Comparison of ENCODE assay signal across 8 cellular contexts in genomic region chr12:12916135-12916956, GRCh38. TPM values are rescaled to one million over a fixed set of nuclear protein-coding genes. Genes with fewer than 3 reads are reported as not detected.
DNase-seq lines count a peak whose midpoint lies in the region; ATAC-seq and TF ChIP-seq lines count a peak whose summit lies in the region.

No MANE protein-coding gene starts in this region.

- peak overlapping the region in 4 of 10 donors; percentile 2 to 45 (median 22) for H3K4me3 Mint-ChIP-seq in naive thymus-derived CD8-positive, alpha-beta T cell
- H3K4me3 Mint-ChIP-seq in stimulated activated memory B cell treated with anti-CD40 and anti-IgM and Interleukin-4, amounts not matched to agents 10 μg/mL and 1 μg/mL and 100 μg/mL, for 72 hours, result no peak overlapping the region

- BruUV-seq in OCI-LY7 (replicated peaks; lab: Mats Ljungman, UMichigan), result no TSS peak

- no peaks in the 10 kb centered on the region for H3K9me3 Mint-ChIP-seq in naive thymus-derived CD8-positive, alpha-beta T cell
- H3K9me3 Mint-ChIP-seq in stimulated activated memory B cell treated with anti-CD40 and anti-IgM and Interleukin-4, amounts not matched to agents 10 μg/mL and 1 μg/mL and 100 μg/mL, for 72 hours, result no peaks in the 10 kb centered on the region

- H3K4me1 Mint-ChIP-seq in naive thymus-derived CD8-positive, alpha-beta T cell, result peaks cover 6 to 11% (median 8%) of the 10 kb centered on the region in 4 donors
- H3K4me1 Mint-ChIP-seq in stimulated activated memory B cell treated with anti-CD40 and anti-IgM and Interleukin-4, amounts not matched to agents 10 μg/mL and 1 μg/mL and 100 μg/mL, for 72 hours, result peaks cover 7% of the 10 kb centered on the region

- peak; percentile 90 for ATAC-seq in GM21381 (IDR thresholded peaks at IDR 0.05; ENCODE audit: unreplicated experiment)
- peak; percentile 99 to 100 for ATAC-seq in naive thymus-derived CD8-positive, alpha-beta T cell
- peak; percentile 92 for ATAC-seq in stimulated activated memory B cell treated with anti-CD40 and anti-IgM and Interleukin-4, amounts not matched to agents 10 μg/mL and 1 μg/mL and 100 μg/mL, for 72 hours

- intact Hi-C loops in OCI-LY7 (cut with micrococcal nuclease; ENCODE audit: unreplicated experiment) (loop anchor here (1.0 to 2.0 kb wide), 3 partner anchors 84 to 296 kb away; partner anchors contain the start of gene HEBP1), esophagus squamous epithelium (cut with DNase I) (loop anchor here (5.0 to 10.0 kb wide), 3 partner anchors 68 to 296 kb away; no protein-coding TSS in a partner anchor)

- H3K36me3 Mint-ChIP-seq in naive thymus-derived CD8-positive, alpha-beta T cell, result no peaks in the 10 kb centered on the region
- H3K36me3 Mint-ChIP-seq in stimulated activated memory B cell treated with anti-CD40 and anti-IgM and Interleukin-4, amounts not matched to agents 10 μg/mL and 1 μg/mL and 100 μg/mL, for 72 hours, result no peaks in the 10 kb centered on the region

- DNase-seq in COR-L47 (lab: John Stamatoyannopoulos, UW), result peak; percentile 31
- peak in 71 of 76 experiments; percentile 10 to 82 (median 56) for DNase-seq in HUDEP-2 (lab: John Stamatoyannopoulos, UW; ENCODE audit: unreplicated experiment in 76 of 76)
- DNase-seq in OCI-LY7 (ENCODE audit: low spot score), result peak; percentile 79
- peak; percentile 79 for DNase-seq in activated T-cell treated with anti-CD3 and anti-CD28 coated beads for 4 hours
- peak; percentile 18 for DNase-seq in esophagus squamous epithelium (lab: John Stamatoyannopoulos, UW)
- peak; percentile 65 to 91 (median 82) for DNase-seq in naive thymus-derived CD8-positive, alpha-beta T cell

- TF ChIP-seq CTCF in OCI-LY7 (conservative IDR thresholded peaks at IDR 0.05; ENCODE audit: low read length), result peak; percentile 96
- peak; percentile 86 to 99 (median 97) for TF ChIP-seq CTCF in esophagus squamous epithelium (IDR thresholded peaks at IDR 0.05)

- H3K79me2 ChIP-seq in OCI-LY7 (ENCODE audit: insufficient read depth, low read depth, low read length), result no peaks in the 10 kb centered on the region

- no peaks in the 10 kb centered on the region for H4K20me1 ChIP-seq in OCI-LY7 (ENCODE audit: insufficient read depth, low read length)

- H3K9me3 ChIP-seq in OCI-LY7 (ENCODE audit: low read length) (no peaks in the 10 kb centered on the region), esophagus squamous epithelium (no peaks in the 10 kb centered on the region)

- H3K27me3 ChIP-seq in esophagus squamous epithelium, result no peaks in the 10 kb centered on the region

- H3K4me2 ChIP-seq in OCI-LY7 (ENCODE audit: low read length), result no peak overlapping the region

- H3K4me3 ChIP-seq in OCI-LY7 (ENCODE audit: low read depth, low read length, poor library complexity, severe bottlenecking) (no peak overlapping the region), esophagus squamous epithelium (peak overlapping the region in 1 of 4 donors; percentile 42)

- peak overlapping the region in 1 of 10 donors; percentile 14 for H3K27ac Mint-ChIP-seq in naive thymus-derived CD8-positive, alpha-beta T cell
- no peak overlapping the region for H3K27ac Mint-ChIP-seq in stimulated activated memory B cell treated with anti-CD40 and anti-IgM and Interleukin-4, amounts not matched to agents 10 μg/mL and 1 μg/mL and 100 μg/mL, for 72 hours

- CTCF ChIA-PET in OCI-LY7 (lab: Charles Lee; ENCODE audit: unreplicated experiment), result interaction anchor here (0.6 to 1.1 kb wide), 4 partner anchors 296 to 302 kb away, joined by 3 to 5 read pairs (median 3); no protein-coding TSS in a partner anchor

- 12 to 18% methylated on average over 13 to 19 of the region's 19 CpGs for WGBS in esophagus squamous epithelium, 2 donors

- H3K9me2 ChIP-seq in OCI-LY7 (ENCODE audit: insufficient read depth, low read length), result no peaks in the 10 kb centered on the region

- POLR2A ChIA-PET in OCI-LY7 (lab: Charles Lee), result interaction anchor here (0.7 to 0.9 kb wide), 3 partner anchors 36 to 296 kb away, joined by 3 to 4 read pairs (median 3); no protein-coding TSS in a partner anchor
- POLR2A ChIA-PET in naive thymus-derived CD8-positive, alpha-beta T cell (lab: Charles Lee), result interaction anchor here (0.9 kb wide), 1 partner anchor 296 kb away, joined by 3 read pairs; no protein-coding TSS in a partner anchor

- no peak overlapping the region for H2AFZ ChIP-seq in OCI-LY7 (ENCODE audit: low read length)

- H3K4me1 ChIP-seq in OCI-LY7 (ENCODE audit: insufficient read depth, low read length, poor library complexity, severe bottlenecking), result no peaks in the 10 kb centered on the region
- H3K4me1 ChIP-seq in esophagus squamous epithelium, result peaks cover 0 to 15% (median 12%) of the 10 kb centered on the region in 3 donors

- H3K27ac ChIP-seq in OCI-LY7 (ENCODE audit: low read depth, low read length, poor library complexity, severe bottlenecking) (no peak overlapping the region), esophagus squamous epithelium (peak overlapping the region in 3 of 4 donors; percentile 43 to 71 (median 65))

- TF ChIP-seq POLR2A in esophagus squamous epithelium (IDR thresholded peaks at IDR 0.05), result no peak

- peaks cover 6 to 15% (median 13%) of the 10 kb centered on the region in 5 donors for H3K27me3 Mint-ChIP-seq in naive thymus-derived CD8-positive, alpha-beta T cell
- peaks cover 28% of the 10 kb centered on the region for H3K27me3 Mint-ChIP-seq in stimulated activated memory B cell treated with anti-CD40 and anti-IgM and Interleukin-4, amounts not matched to agents 10 μg/mL and 1 μg/mL and 100 μg/mL, for 72 hours

- no peaks in the 10 kb centered on the region for H3K36me3 ChIP-seq in OCI-LY7 (ENCODE audit: insufficient read depth, low read length)
- peaks cover 0 to 12% (median 0%) of the 10 kb centered on the region in 3 donors for H3K36me3 ChIP-seq in esophagus squamous epithelium

RNA-seq across cellular contexts. Expression of gene GPRC5A, which starts 25.0 kb away (rescaled TPM):
- not detected in 2 replicates for total RNA-seq in OCI-LY7 (2014; rRNA removed; shearing (Covaris generic))
- total RNA-seq in OCI-LY7 (2022) (0.25 TPM in 1 of 2 replicates, not detected in the other), esophagus squamous epithelium (10 to 100 TPM in 1 of 4 donors, 1 to 10 TPM in 3; 3.9 to 18.5 (median 8.5) TPM)
- total RNA-seq in naive thymus-derived CD8-positive, alpha-beta T cell, result not detected
- not detected for polyA plus RNA-seq in naive thymus-derived CD8-positive, alpha-beta T cell

RNA-seq across cellular contexts. Expression of gene GPRC5D, which starts 35.6 kb away (rescaled TPM):
- total RNA-seq in OCI-LY7 (2014; rRNA removed; shearing (Covaris generic)), result not detected in 2 replicates
- not detected in 2 replicates for total RNA-seq in OCI-LY7 (2022)
- under 1 TPM in 1 of 4 donors, not detected in 3; 0.95 TPM for total RNA-seq in esophagus squamous epithelium
- not detected for total RNA-seq in naive thymus-derived CD8-positive, alpha-beta T cell
- polyA plus RNA-seq in naive thymus-derived CD8-positive, alpha-beta T cell, result under 1 TPM in 1 of 3 donors, not detected in 2; 0.43 TPM

Comparison
In these comparisons a context has a peak if more than half of its experiments do, and no peak if none do; other contexts are left out.
1. DNase-seq: peak in every context shown above with its lines; median percentile 82 in naive thymus-derived CD8-positive, alpha-beta T cell; 79 in OCI-LY7; 79 in activated T-cell treated with anti-CD3 and anti-CD28 coated beads for 4 hours; 56 in HUDEP-2; 31 in COR-L47; 18 in esophagus squamous epithelium.